In the genomic region with DNA sequence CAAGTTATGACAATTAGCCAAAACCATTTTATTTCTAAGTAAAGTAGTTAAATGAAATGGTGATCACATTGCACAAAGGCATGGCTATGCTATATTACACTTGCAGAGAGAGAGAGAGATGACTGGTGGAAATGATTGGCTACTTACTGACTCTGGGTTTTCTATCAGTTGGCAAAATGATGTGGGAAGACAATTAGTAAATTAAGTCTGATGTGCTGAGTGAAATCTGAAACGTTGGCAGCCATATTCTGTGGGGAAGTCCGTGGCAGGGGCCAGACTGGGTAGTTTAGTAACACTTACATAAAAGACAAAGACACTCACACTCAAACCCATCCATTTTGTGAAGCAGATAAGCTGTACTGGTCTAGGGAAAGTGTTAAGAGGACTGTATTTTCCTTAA, we compare ENCODE assay signal across 1 cellular context.
TF ChIP-seq lines count a peak whose summit lies in the region.

No MANE protein-coding gene starts in this region.

TF ChIP-seq in GM23338, 12 proteins besides CTCF, POLR2A, EP300 and RAD21 (continued from another document):
- TF ChIP-seq, protein P1, sequence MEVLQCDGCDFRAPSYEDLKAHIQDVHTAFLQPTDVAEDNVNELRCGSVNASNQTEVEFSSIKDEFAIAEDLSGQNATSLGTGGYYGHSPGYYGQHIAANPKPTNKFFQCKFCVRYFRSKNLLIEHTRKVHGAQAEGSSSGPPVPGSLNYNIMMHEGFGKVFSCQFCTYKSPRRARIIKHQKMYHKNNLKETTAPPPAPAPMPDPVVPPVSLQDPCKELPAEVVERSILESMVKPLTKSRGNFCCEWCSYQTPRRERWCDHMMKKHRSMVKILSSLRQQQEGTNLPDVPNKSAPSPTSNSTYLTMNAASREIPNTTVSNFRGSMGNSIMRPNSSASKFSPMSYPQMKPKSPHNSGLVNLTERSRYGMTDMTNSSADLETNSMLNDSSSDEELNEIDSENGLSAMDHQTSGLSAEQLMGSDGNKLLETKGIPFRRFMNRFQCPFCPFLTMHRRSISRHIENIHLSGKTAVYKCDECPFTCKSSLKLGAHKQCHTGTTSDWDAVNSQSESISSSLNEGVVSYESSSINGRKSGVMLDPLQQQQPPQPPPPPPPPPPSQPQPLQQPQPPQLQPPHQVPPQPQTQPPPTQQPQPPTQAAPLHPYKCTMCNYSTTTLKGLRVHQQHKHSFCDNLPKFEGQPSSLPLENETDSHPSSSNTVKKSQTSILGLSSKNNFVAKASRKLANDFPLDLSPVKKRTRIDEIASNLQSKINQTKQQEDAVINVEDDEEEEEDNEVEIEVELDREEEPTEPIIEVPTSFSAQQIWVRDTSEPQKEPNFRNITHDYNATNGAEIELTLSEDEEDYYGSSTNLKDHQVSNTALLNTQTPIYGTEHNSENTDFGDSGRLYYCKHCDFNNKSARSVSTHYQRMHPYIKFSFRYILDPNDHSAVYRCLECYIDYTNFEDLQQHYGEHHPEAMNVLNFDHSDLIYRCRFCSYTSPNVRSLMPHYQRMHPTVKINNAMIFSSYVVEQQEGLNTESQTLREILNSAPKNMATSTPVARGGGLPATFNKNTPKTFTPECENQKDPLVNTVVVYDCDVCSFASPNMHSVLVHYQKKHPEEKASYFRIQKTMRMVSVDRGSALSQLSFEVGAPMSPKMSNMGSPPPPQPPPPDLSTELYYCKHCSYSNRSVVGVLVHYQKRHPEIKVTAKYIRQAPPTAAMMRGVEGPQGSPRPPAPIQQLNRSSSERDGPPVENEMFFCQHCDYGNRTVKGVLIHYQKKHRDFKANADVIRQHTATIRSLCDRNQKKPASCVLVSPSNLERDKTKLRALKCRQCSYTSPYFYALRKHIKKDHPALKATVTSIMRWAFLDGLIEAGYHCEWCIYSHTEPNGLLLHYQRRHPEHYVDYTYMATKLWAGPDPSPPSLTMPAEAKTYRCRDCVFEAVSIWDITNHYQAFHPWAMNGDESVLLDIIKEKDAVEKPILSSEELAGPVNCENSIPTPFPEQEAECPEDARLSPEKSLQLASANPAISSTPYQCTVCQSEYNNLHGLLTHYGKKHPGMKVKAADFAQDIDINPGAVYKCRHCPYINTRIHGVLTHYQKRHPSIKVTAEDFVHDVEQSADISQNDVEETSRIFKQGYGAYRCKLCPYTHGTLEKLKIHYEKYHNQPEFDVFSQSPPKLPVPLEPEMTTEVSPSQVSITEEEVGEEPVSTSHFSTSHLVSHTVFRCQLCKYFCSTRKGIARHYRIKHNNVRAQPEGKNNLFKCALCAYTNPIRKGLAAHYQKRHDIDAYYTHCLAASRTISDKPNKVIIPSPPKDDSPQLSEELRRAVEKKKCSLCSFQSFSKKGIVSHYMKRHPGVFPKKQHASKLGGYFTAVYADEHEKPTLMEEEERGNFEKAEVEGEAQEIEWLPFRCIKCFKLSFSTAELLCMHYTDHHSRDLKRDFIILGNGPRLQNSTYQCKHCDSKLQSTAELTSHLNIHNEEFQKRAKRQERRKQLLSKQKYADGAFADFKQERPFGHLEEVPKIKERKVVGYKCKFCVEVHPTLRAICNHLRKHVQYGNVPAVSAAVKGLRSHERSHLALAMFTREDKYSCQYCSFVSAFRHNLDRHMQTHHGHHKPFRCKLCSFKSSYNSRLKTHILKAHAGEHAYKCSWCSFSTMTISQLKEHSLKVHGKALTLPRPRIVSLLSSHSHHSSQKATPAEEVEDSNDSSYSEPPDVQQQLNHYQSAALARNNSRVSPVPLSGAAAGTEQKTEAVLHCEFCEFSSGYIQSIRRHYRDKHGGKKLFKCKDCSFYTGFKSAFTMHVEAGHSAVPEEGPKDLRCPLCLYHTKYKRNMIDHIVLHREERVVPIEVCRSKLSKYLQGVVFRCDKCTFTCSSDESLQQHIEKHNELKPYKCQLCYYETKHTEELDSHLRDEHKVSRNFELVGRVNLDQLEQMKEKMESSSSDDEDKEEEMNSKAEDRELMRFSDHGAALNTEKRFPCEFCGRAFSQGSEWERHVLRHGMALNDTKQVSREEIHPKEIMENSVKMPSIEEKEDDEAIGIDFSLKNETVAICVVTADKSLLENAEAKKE (CRISPR knock-in tag; IDR thresholded peaks at IDR 0.05), result no peak
- TF ChIP-seq NANOG (IDR thresholded peaks at IDR 0.05; ENCODE audit: borderline replicate concordance) (no peak), STAT1 (IDR thresholded peaks at IDR 0.05; ENCODE audit: unreplicated experiment) (no peak), ZNF331 (CRISPR knock-in tag; IDR thresholded peaks at IDR 0.05; ENCODE audit: low read depth) (no peak), EZH2phosphoT487 (IDR thresholded peaks at IDR 0.05; ENCODE audit: unreplicated experiment) (no peak), EZH2 (IDR thresholded peaks at IDR 0.05; ENCODE audit: low read depth, unreplicated experiment) (no peak), JUNB (IDR thresholded peaks at IDR 0.05; ENCODE audit: unreplicated experiment) (no peak), CREB1 (CRISPR knock-in tag; IDR thresholded peaks at IDR 0.05; ENCODE audit: low read depth) (no peak)
- TF ChIP-seq, protein P2, sequence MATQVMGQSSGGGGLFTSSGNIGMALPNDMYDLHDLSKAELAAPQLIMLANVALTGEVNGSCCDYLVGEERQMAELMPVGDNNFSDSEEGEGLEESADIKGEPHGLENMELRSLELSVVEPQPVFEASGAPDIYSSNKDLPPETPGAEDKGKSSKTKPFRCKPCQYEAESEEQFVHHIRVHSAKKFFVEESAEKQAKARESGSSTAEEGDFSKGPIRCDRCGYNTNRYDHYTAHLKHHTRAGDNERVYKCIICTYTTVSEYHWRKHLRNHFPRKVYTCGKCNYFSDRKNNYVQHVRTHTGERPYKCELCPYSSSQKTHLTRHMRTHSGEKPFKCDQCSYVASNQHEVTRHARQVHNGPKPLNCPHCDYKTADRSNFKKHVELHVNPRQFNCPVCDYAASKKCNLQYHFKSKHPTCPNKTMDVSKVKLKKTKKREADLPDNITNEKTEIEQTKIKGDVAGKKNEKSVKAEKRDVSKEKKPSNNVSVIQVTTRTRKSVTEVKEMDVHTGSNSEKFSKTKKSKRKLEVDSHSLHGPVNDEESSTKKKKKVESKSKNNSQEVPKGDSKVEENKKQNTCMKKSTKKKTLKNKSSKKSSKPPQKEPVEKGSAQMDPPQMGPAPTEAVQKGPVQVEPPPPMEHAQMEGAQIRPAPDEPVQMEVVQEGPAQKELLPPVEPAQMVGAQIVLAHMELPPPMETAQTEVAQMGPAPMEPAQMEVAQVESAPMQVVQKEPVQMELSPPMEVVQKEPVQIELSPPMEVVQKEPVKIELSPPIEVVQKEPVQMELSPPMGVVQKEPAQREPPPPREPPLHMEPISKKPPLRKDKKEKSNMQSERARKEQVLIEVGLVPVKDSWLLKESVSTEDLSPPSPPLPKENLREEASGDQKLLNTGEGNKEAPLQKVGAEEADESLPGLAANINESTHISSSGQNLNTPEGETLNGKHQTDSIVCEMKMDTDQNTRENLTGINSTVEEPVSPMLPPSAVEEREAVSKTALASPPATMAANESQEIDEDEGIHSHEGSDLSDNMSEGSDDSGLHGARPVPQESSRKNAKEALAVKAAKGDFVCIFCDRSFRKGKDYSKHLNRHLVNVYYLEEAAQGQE (IDR thresholded peaks at IDR 0.05; ENCODE audit: unreplicated experiment), result no peak
TF ChIP-seq in GM23338: peak in this region for 0.
